1 cellular context compared by ENCODE assay signal in the genomic region with DNA sequence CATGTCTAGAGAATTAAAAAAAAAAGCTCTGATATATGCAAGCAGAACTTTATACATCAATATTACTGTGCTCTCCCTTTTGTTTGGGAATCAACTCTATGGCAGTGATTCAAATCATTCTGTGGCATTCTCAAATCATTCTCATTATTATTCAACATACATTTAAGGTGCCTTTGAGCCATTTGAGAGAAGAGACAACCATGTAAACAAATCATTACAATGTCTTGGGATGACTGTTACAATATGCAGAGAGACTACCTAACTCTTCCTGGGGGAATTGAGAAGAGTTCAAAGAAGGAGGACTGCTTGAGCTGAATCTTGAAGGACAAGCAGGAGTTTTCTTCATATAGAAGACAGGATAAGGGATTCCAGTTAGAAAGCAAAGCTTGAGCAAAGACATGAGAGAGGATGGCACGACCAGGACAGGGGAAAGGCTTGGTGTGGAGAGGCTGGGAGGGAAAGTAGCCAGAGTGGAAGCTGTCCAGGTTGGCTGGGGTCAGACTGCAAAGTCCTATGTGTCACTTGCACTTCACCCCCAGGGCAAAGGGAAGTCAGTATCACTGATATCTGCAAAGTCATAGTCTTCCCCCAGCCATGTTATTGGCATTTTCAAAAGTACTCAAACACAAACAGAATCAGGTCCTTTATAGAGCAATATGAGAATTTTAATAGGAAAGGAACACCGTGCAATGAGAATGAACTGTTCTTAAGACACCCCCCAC.
TF ChIP-seq lines count a peak whose summit lies in the region.

No MANE protein-coding gene starts in this region.

TF ChIP-seq in GM12878, 131 proteins besides CTCF, POLR2A, EP300 and RAD21 (continued from another document):
- TF ChIP-seq JUNB (IDR thresholded peaks at IDR 0.05) (peak; percentile 83), GATAD2B (conservative IDR thresholded peaks at IDR 0.05; ENCODE audit: low read depth) (no peak), ZNF24 (IDR thresholded peaks at IDR 0.05) (no peak), MYC (IDR thresholded peaks at IDR 0.05; ENCODE audit: insufficient read depth, insufficient read length, insufficient replicate concordance, low read length, severe bottlenecking) (no peak), RUNX3 (IDR thresholded peaks at IDR 0.05; ENCODE audit: low read length) (peak; percentile 44), RCOR1 (conservative IDR thresholded peaks at IDR 0.05; ENCODE audit: low read depth, low read length) (no peak), IRF4 (IDR thresholded peaks at IDR 0.05; ENCODE audit: low read depth, low read length) (no peak), FOXK2 (IDR thresholded peaks at IDR 0.05) (no peak), ZNF687 (IDR thresholded peaks at IDR 0.05) (no peak), E2F8 (IDR thresholded peaks at IDR 0.05; ENCODE audit: low read depth, partially characterized antibody) (no peak), ZSCAN29 (IDR thresholded peaks at IDR 0.05) (no peak)
- TF ChIP-seq, protein P1, sequence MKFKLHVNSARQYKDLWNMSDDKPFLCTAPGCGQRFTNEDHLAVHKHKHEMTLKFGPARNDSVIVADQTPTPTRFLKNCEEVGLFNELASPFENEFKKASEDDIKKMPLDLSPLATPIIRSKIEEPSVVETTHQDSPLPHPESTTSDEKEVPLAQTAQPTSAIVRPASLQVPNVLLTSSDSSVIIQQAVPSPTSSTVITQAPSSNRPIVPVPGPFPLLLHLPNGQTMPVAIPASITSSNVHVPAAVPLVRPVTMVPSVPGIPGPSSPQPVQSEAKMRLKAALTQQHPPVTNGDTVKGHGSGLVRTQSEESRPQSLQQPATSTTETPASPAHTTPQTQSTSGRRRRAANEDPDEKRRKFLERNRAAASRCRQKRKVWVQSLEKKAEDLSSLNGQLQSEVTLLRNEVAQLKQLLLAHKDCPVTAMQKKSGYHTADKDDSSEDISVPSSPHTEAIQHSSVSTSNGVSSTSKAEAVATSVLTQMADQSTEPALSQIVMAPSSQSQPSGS (IDR thresholded peaks at IDR 0.05; ENCODE audit: low read length), result no peak
